ENCODE assay signal across 12 cellular contexts in genomic region chr7:16465469-16466086, GRCh38. TPM values are rescaled to one million over a fixed set of nuclear protein-coding genes. Genes with fewer than 3 reads are reported as not detected.
DNase-seq lines count a peak whose midpoint lies in the region; ATAC-seq and TF ChIP-seq lines count a peak whose summit lies in the region.
"Had no signal": no experiment of that assay in that cellular context is flagged by ENCODE, and none has a peak within 500 bp of the region (broad histone marks: within the 10 kb centered on the region; RNA-seq: fewer than 3 reads in every experiment).

SOSTDC1 (minus strand) TSS chr7:16465738; CDS start chr7:16465668, 70 bp downstream.

- POLR2A ChIA-PET in activated CD8-positive, alpha-beta T cell treated with anti-CD3 and anti-CD28 coated beads, Interleukin-2, amount 10 ng/mL, durations not matched to agents 7 days and 5 days (lab: Charles Lee): no interaction called here
- POLR2A ChIA-PET in activated CD8-positive, alpha-beta T cell treated with anti-CD3 and anti-CD28 coated beads for 36 hours (lab: Charles Lee): no interaction called here

- TF ChIP-seq CTCF in activated CD8-positive, alpha-beta T cell treated with anti-CD3 and anti-CD28 coated beads for 36 hours (IDR thresholded peaks at IDR 0.05): no peak
- TF ChIP-seq CTCF in breast epithelium (IDR thresholded peaks at IDR 0.05): no peak
- no peak for TF ChIP-seq CTCF in thoracic aorta (IDR thresholded peaks at IDR 0.05)

- intact Hi-C loops in activated CD8-positive, alpha-beta T cell treated with anti-CD3 and anti-CD28 coated beads for 36 hours (cut with micrococcal nuclease): no loop called here
- intact Hi-C loops in breast epithelium (cut with DNase I; ENCODE audit: low total_unique reads): no loop called here

- H3K4me3 ChIP-seq in breast epithelium (peak within 1 kb of the TSS in 2 of 3 donors; percentile 37 to 50), thoracic aorta (peak within 1 kb of the TSS; percentile 54)
- H3K4me3 ChIP-seq: A549 had no signal

- H3K27me3 ChIP-seq in breast epithelium (no peaks in the 10 kb centered on the region), thoracic aorta (replicated peaks; ENCODE audit: insufficient read depth) (no peaks in the 10 kb centered on the region)

- H3K27ac Mint-ChIP-seq in activated CD8-positive, alpha-beta T cell treated with anti-CD3 and anti-CD28 coated beads, Interleukin-2, amount 10 ng/mL, durations not matched to agents 7 days and 5 days: no peak within 1 kb of the TSS
- no peak within 1 kb of the TSS for H3K27ac Mint-ChIP-seq in activated CD8-positive, alpha-beta T cell treated with anti-CD3 and anti-CD28 coated beads for 36 hours
- H3K27ac Mint-ChIP-seq: T-helper 17 cell had no signal

- H3K27me3 Mint-ChIP-seq in activated CD8-positive, alpha-beta T cell treated with anti-CD3 and anti-CD28 coated beads, Interleukin-2, amount 10 ng/mL, durations not matched to agents 7 days and 5 days (ENCODE audit: low read depth): peaks cover 11% of the 10 kb centered on the region
- H3K27me3 Mint-ChIP-seq in activated CD8-positive, alpha-beta T cell treated with anti-CD3 and anti-CD28 coated beads for 36 hours: peaks cover 12% of the 10 kb centered on the region

- CTCF ChIA-PET in activated CD8-positive, alpha-beta T cell treated with anti-CD3 and anti-CD28 coated beads, Interleukin-2, amount 10 ng/mL, durations not matched to agents 7 days and 5 days (lab: Charles Lee): interaction anchor here (0.9 to 2.5 kb wide), 2 partner anchors 16 to 99 kb away, joined by 3 to 8 read pairs; no protein-coding TSS in a partner anchor
- CTCF ChIA-PET in activated CD8-positive, alpha-beta T cell treated with anti-CD3 and anti-CD28 coated beads for 36 hours (lab: Charles Lee): no interaction called here

- TF ChIP-seq POLR2A in breast epithelium (IDR thresholded peaks at IDR 0.05): no peak

- H3K4me3 Mint-ChIP-seq in activated CD8-positive, alpha-beta T cell treated with anti-CD3 and anti-CD28 coated beads, Interleukin-2, amount 10 ng/mL, durations not matched to agents 7 days and 5 days: peak within 1 kb of the TSS; percentile 3
- H3K4me3 Mint-ChIP-seq in activated CD8-positive, alpha-beta T cell treated with anti-CD3 and anti-CD28 coated beads for 36 hours: no peak within 1 kb of the TSS
- H3K4me3 Mint-ChIP-seq: T-helper 17 cell had no signal

- H3K4me1 Mint-ChIP-seq in activated CD8-positive, alpha-beta T cell treated with anti-CD3 and anti-CD28 coated beads, Interleukin-2, amount 10 ng/mL, durations not matched to agents 7 days and 5 days (ENCODE audit: low read depth): no peaks in the 10 kb centered on the region
- peaks cover 2% of the 10 kb centered on the region for H3K4me1 Mint-ChIP-seq in activated CD8-positive, alpha-beta T cell treated with anti-CD3 and anti-CD28 coated beads for 36 hours (ENCODE audit: low read depth)

- DNase-seq in activated CD8-positive, alpha-beta T cell treated with anti-CD3 and anti-CD28 coated beads, Interleukin-2, amount 10 ng/mL, durations not matched to agents 7 days and 5 days: no peak
- no peak for DNase-seq in activated CD8-positive, alpha-beta T cell treated with anti-CD3 and anti-CD28 coated beads for 36 hours
- DNase-seq in breast epithelium (ENCODE audit: low spot score in 2 of 2): no peak
- DNase-seq in kidney glomerular epithelial cell (lab: John Stamatoyannopoulos, UW): peak; percentile 61
- DNase-seq in thoracic aorta (ENCODE audit: low spot score): no peak
- DNase-seq in islet precursor cell: no peak
- DNase-seq in stimulated activated CD4-positive, alpha-beta T cell treated with anti-CD3 and anti-CD28 coated beads, Interleukin-2, amount 100 ng/mL, for 24 hours: no peak
- no peak for DNase-seq in AML-193 (lab: John Stamatoyannopoulos, UW)
- DNase-seq: aorta, T-helper 17 cell had no signal

- H3K36me3 Mint-ChIP-seq in activated CD8-positive, alpha-beta T cell treated with anti-CD3 and anti-CD28 coated beads, Interleukin-2, amount 10 ng/mL, durations not matched to agents 7 days and 5 days (ENCODE audit: low read depth): no peaks in the 10 kb centered on the region
- H3K36me3 Mint-ChIP-seq in activated CD8-positive, alpha-beta T cell treated with anti-CD3 and anti-CD28 coated beads for 36 hours (ENCODE audit: low read depth): no peaks in the 10 kb centered on the region

- H3K36me3 ChIP-seq in breast epithelium (no peaks in the 10 kb centered on the region), thoracic aorta (no peaks in the 10 kb centered on the region)

- H3K9me3 ChIP-seq in breast epithelium (no peaks in the 10 kb centered on the region), thoracic aorta (no peaks in the 10 kb centered on the region)
- H3K9me3 ChIP-seq: A549 had no signal

- peak within 1 kb of the TSS; percentile 62 to 69 for H3K27ac ChIP-seq in breast epithelium
- no peak within 1 kb of the TSS for H3K27ac ChIP-seq in thoracic aorta
- H3K27ac ChIP-seq: A549, HL-60 had no signal

- H3K4me1 ChIP-seq in breast epithelium: no peaks in the 10 kb centered on the region
- H3K4me1 ChIP-seq in thoracic aorta (ENCODE audit: control insufficient read depth in 1 of 2, low read depth in 2 of 2): no peaks in the 10 kb centered on the region
- H3K4me1 ChIP-seq: A549 had no signal

- no peak for ATAC-seq in activated CD8-positive, alpha-beta T cell treated with anti-CD3 and anti-CD28 coated beads, Interleukin-2, amount 10 ng/mL, durations not matched to agents 7 days and 5 days
- ATAC-seq in activated CD8-positive, alpha-beta T cell treated with anti-CD3 and anti-CD28 coated beads for 36 hours: no peak
- no peak for ATAC-seq in thoracic aorta (ENCODE audit: insufficient number of reproducible peaks, low FRiP score, low read depth)
- ATAC-seq: A549, T-helper 17 cell had no signal

- no peaks in the 10 kb centered on the region for H3K9me3 Mint-ChIP-seq in activated CD8-positive, alpha-beta T cell treated with anti-CD3 and anti-CD28 coated beads, Interleukin-2, amount 10 ng/mL, durations not matched to agents 7 days and 5 days (ENCODE audit: insufficient read depth)
- no peaks in the 10 kb centered on the region for H3K9me3 Mint-ChIP-seq in activated CD8-positive, alpha-beta T cell treated with anti-CD3 and anti-CD28 coated beads for 36 hours

RNA-seq across cellular contexts. Expression of gene SOSTDC1, which starts in this region (rescaled TPM):
- not detected for total RNA-seq in activated CD8-positive, alpha-beta T cell treated with anti-CD3 and anti-CD28 coated beads, Interleukin-2, amount 10 ng/mL, durations not matched to agents 7 days and 5 days
- total RNA-seq in activated CD8-positive, alpha-beta T cell treated with anti-CD3 and anti-CD28 coated beads for 36 hours: not detected
- total RNA-seq in breast epithelium (10 to 100 TPM in 1 of 3 donors, 1 to 10 TPM in 1, not detected in 1; 2.6 to 11.6 TPM), thoracic aorta (under 1 TPM in 1 of 2 donors, not detected in 1; 0.63 TPM)
- total RNA-seq: aorta, T-helper 17 cell had no signal

Comparison
In these comparisons a context has a peak if more than half of its experiments do, and no peak if none do; other contexts are left out.
1. H3K27ac ChIP-seq: peak in breast epithelium (2 of 2); none in thoracic aorta (0 of 2).